18 cellular contexts compared by ENCODE assay signal in genomic region chr17:34762078-34762477, GRCh38.
DNase-seq lines count a peak whose midpoint lies in the region; ATAC-seq and TF ChIP-seq lines count a peak whose summit lies in the region.
"Had no signal": no experiment of that assay in that cellular context is flagged by ENCODE, and none has a peak within 500 bp of the region (broad histone marks: within the 10 kb centered on the region; RNA-seq: fewer than 3 reads in every experiment).

No MANE protein-coding gene starts in this region.

- H3K36me3 Mint-ChIP-seq in WTC11 = no peaks in the 10 kb centered on the region
- H3K36me3 Mint-ChIP-seq in activated T-cell treated with anti-CD3 and anti-CD28 coated beads, Interleukin-2, amount 50 U/mL, for 72 hours (ENCODE audit: insufficient read depth in 2 of 2) = no peaks in the 10 kb centered on the region
- H3K36me3 Mint-ChIP-seq: CD14-positive monocyte; CD4-positive, alpha-beta memory T cell had no signal

- H3K9me3 Mint-ChIP-seq in WTC11 = no peaks in the 10 kb centered on the region
- no peaks in the 10 kb centered on the region for H3K9me3 Mint-ChIP-seq in activated T-cell treated with anti-CD3 and anti-CD28 coated beads, Interleukin-2, amount 50 U/mL, for 72 hours
- H3K9me3 Mint-ChIP-seq: CD14-positive monocyte; CD4-positive, alpha-beta memory T cell had no signal

- H3K27me3 ChIP-seq in foreskin keratinocyte = no peaks in the 10 kb centered on the region
- H3K27me3 ChIP-seq: BLaER1 had no signal

- DNase-seq in cardiac septum (ENCODE audit: low spot score) (peak; percentile 26), left ventricle myocardium superior (no peak), WTC11 (ENCODE audit: low spot score) (no peak), foreskin keratinocyte (peak; percentile 2 to 3), T-helper 9 cell (no peak), erythroblast (lab: John Stamatoyannopoulos, UW) (no peak)
- DNase-seq in activated T-cell treated with anti-CD3 and anti-CD28 coated beads, Interleukin-2, amount 50 U/mL, for 72 hours = no peak
- DNase-seq: 8988T; CD4-positive, alpha-beta memory T cell; DMS153; DMS79; GDM1; GM23248; HCEC 1CT had no signal

- H3K4me1 Mint-ChIP-seq in WTC11 = peaks cover 22% of the 10 kb centered on the region
- no peaks in the 10 kb centered on the region for H3K4me1 Mint-ChIP-seq in activated T-cell treated with anti-CD3 and anti-CD28 coated beads, Interleukin-2, amount 50 U/mL, for 72 hours (ENCODE audit: low read depth)
- H3K4me1 Mint-ChIP-seq: CD14-positive monocyte; CD4-positive, alpha-beta memory T cell had no signal

- H3K27me3 Mint-ChIP-seq in WTC11 (ENCODE audit: low read depth) = no peaks in the 10 kb centered on the region; the same call in 1 of the 2 replicates
- peaks cover 12% of the 10 kb centered on the region for H3K27me3 Mint-ChIP-seq in activated T-cell treated with anti-CD3 and anti-CD28 coated beads, Interleukin-2, amount 50 U/mL, for 72 hours (ENCODE audit: low read depth)

- no peak for TF ChIP-seq CTCF in WTC11 (IDR thresholded peaks at IDR 0.05)
- TF ChIP-seq CTCF in foreskin keratinocyte (conservative IDR thresholded peaks at IDR 0.05) = no peak

- TF ChIP-seq POLR2A in erythroblast (IDR thresholded peaks at IDR 0.05; ENCODE audit: low read length) = no peak

- intact Hi-C loops in cardiac septum (cut with DNase I) (no loop called here), left ventricle myocardium superior (cut with micrococcal nuclease) (no loop called here)

- ATAC-seq in left ventricle myocardium superior (no peak), WTC11 (no peak), foreskin keratinocyte (no peak), HG02884 (IDR thresholded peaks at IDR 0.05; ENCODE audit: unreplicated experiment) (no peak)
- ATAC-seq in activated T-cell treated with anti-CD3 and anti-CD28 coated beads, Interleukin-2, amount 50 U/mL, for 72 hours (replicated peaks in 1 of 2) = no peak

- POLR2A ChIA-PET in WTC11 (lab: Charles Lee) = no interaction called here

- H3K4me3 Mint-ChIP-seq in WTC11 = no peak overlapping the region
- no peak overlapping the region for H3K4me3 Mint-ChIP-seq in activated T-cell treated with anti-CD3 and anti-CD28 coated beads, Interleukin-2, amount 50 U/mL, for 72 hours
- H3K4me3 Mint-ChIP-seq: CD14-positive monocyte; CD4-positive, alpha-beta memory T cell had no signal

- H3K4me1 ChIP-seq in foreskin keratinocyte = no peaks in the 10 kb centered on the region
- H3K4me1 ChIP-seq: BLaER1 had no signal

- no peak overlapping the region for H3K27ac Mint-ChIP-seq in WTC11
- H3K27ac Mint-ChIP-seq in activated T-cell treated with anti-CD3 and anti-CD28 coated beads, Interleukin-2, amount 50 U/mL, for 72 hours = no peak overlapping the region
- H3K27ac Mint-ChIP-seq: CD14-positive monocyte; CD4-positive, alpha-beta memory T cell had no signal

- no peak overlapping the region for H3K27ac ChIP-seq in foreskin keratinocyte
- H3K27ac ChIP-seq: BLaER1, GM23248, HL-60 had no signal

- CTCF ChIA-PET in WTC11 (lab: Charles Lee) = no interaction called here

TF ChIP-seq in WTC11, 78 proteins besides CTCF, POLR2A, EP300 and RAD21:
- TF ChIP-seq, protein P1, sequence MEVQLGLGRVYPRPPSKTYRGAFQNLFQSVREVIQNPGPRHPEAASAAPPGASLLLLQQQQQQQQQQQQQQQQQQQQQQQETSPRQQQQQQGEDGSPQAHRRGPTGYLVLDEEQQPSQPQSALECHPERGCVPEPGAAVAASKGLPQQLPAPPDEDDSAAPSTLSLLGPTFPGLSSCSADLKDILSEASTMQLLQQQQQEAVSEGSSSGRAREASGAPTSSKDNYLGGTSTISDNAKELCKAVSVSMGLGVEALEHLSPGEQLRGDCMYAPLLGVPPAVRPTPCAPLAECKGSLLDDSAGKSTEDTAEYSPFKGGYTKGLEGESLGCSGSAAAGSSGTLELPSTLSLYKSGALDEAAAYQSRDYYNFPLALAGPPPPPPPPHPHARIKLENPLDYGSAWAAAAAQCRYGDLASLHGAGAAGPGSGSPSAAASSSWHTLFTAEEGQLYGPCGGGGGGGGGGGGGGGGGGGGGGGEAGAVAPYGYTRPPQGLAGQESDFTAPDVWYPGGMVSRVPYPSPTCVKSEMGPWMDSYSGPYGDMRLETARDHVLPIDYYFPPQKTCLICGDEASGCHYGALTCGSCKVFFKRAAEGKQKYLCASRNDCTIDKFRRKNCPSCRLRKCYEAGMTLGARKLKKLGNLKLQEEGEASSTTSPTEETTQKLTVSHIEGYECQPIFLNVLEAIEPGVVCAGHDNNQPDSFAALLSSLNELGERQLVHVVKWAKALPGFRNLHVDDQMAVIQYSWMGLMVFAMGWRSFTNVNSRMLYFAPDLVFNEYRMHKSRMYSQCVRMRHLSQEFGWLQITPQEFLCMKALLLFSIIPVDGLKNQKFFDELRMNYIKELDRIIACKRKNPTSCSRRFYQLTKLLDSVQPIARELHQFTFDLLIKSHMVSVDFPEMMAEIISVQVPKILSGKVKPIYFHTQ (CRISPR knock-in tag; IDR thresholded peaks at IDR 0.05) = no peak
- peak; percentile 14; the same call in 1 of the 2 replicates for TF ChIP-seq USF2 (CRISPR knock-in tag; IDR thresholded peaks at IDR 0.05)
TF ChIP-seq in WTC11: peak in this region for 1.

Comparison
In these comparisons a context has a peak if more than half of its experiments do, and no peak if none do; other contexts are left out.
1. DNase-seq: peak in cardiac septum (single experiment) and foreskin keratinocyte (2 of 2); none in left ventricle myocardium superior (single experiment), WTC11 (single experiment), T-helper 9 cell (single experiment), erythroblast (0 of 2) and activated T-cell treated with anti-CD3 and anti-CD28 coated beads, Interleukin-2, amount 50 U/mL, for 72 hours (0 of 2).